ENCODE assay signal across 8 cellular contexts in genomic region chr10:106705576-106706526, GRCh38.
DNase-seq lines count a peak whose midpoint lies in the region; ATAC-seq and TF ChIP-seq lines count a peak whose summit lies in the region.

No MANE protein-coding gene starts in this region.

- H3K27me3 ChIP-seq in NT2/D1 (ENCODE audit: insufficient read depth, insufficient read length): peaks cover 2% of the 10 kb centered on the region

- H3K9me3 ChIP-seq in NT2/D1 (ENCODE audit: insufficient read depth, low read length): no peaks in the 10 kb centered on the region

- H3K9ac ChIP-seq in NT2/D1 (ENCODE audit: insufficient read length, low read depth): no peak overlapping the region

- H3K4me1 ChIP-seq in NT2/D1 (ENCODE audit: insufficient read depth, insufficient read length): no peaks in the 10 kb centered on the region

- H3K4me3 ChIP-seq in NT2/D1 (ENCODE audit: insufficient read length, low read depth) (no peak overlapping the region), cardiac fibroblast (replicated peaks in 1 of 2; ENCODE audit: low read depth in 2 of 2, low read length in 2 of 2) (peak overlapping the region in 1 of 2 donors; percentile 2)

- H3K4me1 Mint-ChIP-seq in stimulated activated naive CD8-positive, alpha-beta T cell treated with anti-CD3 and anti-CD28 coated beads, Interleukin-15, amount 100 ng/mL, for 72 hours: no peaks in the 10 kb centered on the region

- no peak overlapping the region for H3K4me3 Mint-ChIP-seq in stimulated activated naive CD8-positive, alpha-beta T cell treated with anti-CD3 and anti-CD28 coated beads, Interleukin-15, amount 100 ng/mL, for 72 hours

- H3K27ac Mint-ChIP-seq in stimulated activated naive CD8-positive, alpha-beta T cell treated with anti-CD3 and anti-CD28 coated beads, Interleukin-15, amount 100 ng/mL, for 72 hours: no peak overlapping the region

- TF ChIP-seq CTCF in cardiac fibroblast (IDR thresholded peaks at IDR 0.05; ENCODE audit: low read depth, low read length): peak; percentile 82

- no peaks in the 10 kb centered on the region for H3K9me3 Mint-ChIP-seq in stimulated activated naive CD8-positive, alpha-beta T cell treated with anti-CD3 and anti-CD28 coated beads, Interleukin-15, amount 100 ng/mL, for 72 hours

- DNase-seq in DMS153 (lab: John Stamatoyannopoulos, UW): peak; percentile 3
- peak; percentile 68 for DNase-seq in NT2/D1 (ENCODE audit: low read depth, low spot score)
- DNase-seq in cardiac fibroblast (ENCODE audit: low read depth in 2 of 2): peak; percentile 75 to 76
- DNase-seq in kidney glomerular epithelial cell (lab: John Stamatoyannopoulos, UW): peak; percentile 74
- DNase-seq in stimulated activated naive CD8-positive, alpha-beta T cell treated with anti-CD3 and anti-CD28 coated beads, Interleukin-15, amount 100 ng/mL, for 72 hours: peak; percentile 11 to 17
- no peak for DNase-seq in cortex of kidney (lab: John Stamatoyannopoulos, UW)

- H3K27me3 Mint-ChIP-seq in stimulated activated naive CD8-positive, alpha-beta T cell treated with anti-CD3 and anti-CD28 coated beads, Interleukin-15, amount 100 ng/mL, for 72 hours: no peaks in the 10 kb centered on the region

- ATAC-seq in GM18873 (IDR thresholded peaks at IDR 0.05; ENCODE audit: low FRiP score, unreplicated experiment) (peak; percentile 87), HG03280 (IDR thresholded peaks at IDR 0.05; ENCODE audit: unreplicated experiment) (peak; percentile 78)
- no peak for ATAC-seq in stimulated activated naive CD8-positive, alpha-beta T cell treated with anti-CD3 and anti-CD28 coated beads, Interleukin-15, amount 100 ng/mL, for 72 hours

- H3K36me3 ChIP-seq in NT2/D1 (ENCODE audit: insufficient read depth, insufficient read length, low read length): no peaks in the 10 kb centered on the region
